Comparison of ENCODE assay signal across 9 cellular contexts in the genomic region with DNA sequence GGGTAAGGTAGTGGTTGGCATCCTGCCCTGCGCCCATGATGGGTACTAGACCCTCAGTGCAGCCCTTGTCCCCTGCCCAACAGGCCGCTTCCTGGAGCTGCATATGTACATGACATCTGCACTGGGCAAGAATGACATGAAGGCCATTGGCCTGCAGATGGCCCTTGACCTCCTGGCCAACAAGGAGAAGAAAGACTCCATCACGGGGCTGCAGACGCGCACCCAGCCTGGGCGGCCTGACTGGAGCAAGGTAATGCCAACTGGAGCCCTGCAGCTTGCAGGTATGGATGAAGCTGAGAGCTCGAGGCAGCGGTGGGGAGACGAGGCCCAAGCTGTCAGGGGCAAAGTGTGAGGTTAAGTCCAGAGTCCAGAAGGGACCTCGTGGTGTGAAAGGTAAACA. TPM values are rescaled to one million over a fixed set of nuclear protein-coding genes. Genes with fewer than 3 reads are reported as not detected.
"Had no signal": no experiment of that assay in that cellular context is flagged by ENCODE, and none has a peak within 500 bp of the region (broad histone marks: within the 10 kb centered on the region; RNA-seq: fewer than 3 reads in every experiment).

No MANE protein-coding gene starts in this region.

- FAIRE-seq: H1, HTR-8/SVneo had no signal

- H3K27ac ChIP-seq: HL-60 had no signal

- ATAC-seq: GM23338, HCT116 had no signal

- H3K9me3 ChIP-seq: HAP-1 had no signal

- H3K36me3 ChIP-seq: HAP-1 had no signal

- DNase-seq: H7, HFFc6, KBM-7 had no signal

- H3K4me3 ChIP-seq: GM23338, HAP-1 had no signal

RNA-seq across cellular contexts. Expression of a gene that starts 40.8 kb away (rescaled TPM):
- total RNA-seq: H1, H7 had no signal
